ENCODE assay signal across 12 cellular contexts in genomic region chr14:23430733-23431105, GRCh38. TPM values are rescaled to one million over a fixed set of nuclear protein-coding genes. Genes with fewer than 3 reads are reported as not detected.
A peak's percentile ranks its signal among the peaks of the same experiment; 100 is the strongest.
DNase-seq lines count a peak whose midpoint lies in the region; ATAC-seq and TF ChIP-seq lines count a peak whose summit lies in the region.
"Had no signal": no experiment of that assay in that cellular context is flagged by ENCODE, and none has a peak within 500 bp of the region (broad histone marks: within the 10 kb centered on the region; RNA-seq: fewer than 3 reads in every experiment).

No MANE protein-coding gene starts in this region.

- in situ Hi-C loops in transverse colon (cut with MboI; ENCODE audit: low pct_ligation_motif_present in 1 of 4, low pct_unique_long_range_greater_than_20kb in 1 of 4, low sequenced_read_pairs in 3 of 4): no loop called here

- H3K27me3 ChIP-seq in transverse colon: no peaks in the 10 kb centered on the region

- H3K4me1 ChIP-seq in transverse colon: no peaks in the 10 kb centered on the region

- no peaks in the 10 kb centered on the region for H3K9me3 ChIP-seq in transverse colon

- ATAC-seq in HG02642 (IDR thresholded peaks at IDR 0.05; ENCODE audit: poor library complexity, unreplicated experiment) (no peak), GM21528 (IDR thresholded peaks at IDR 0.05; ENCODE audit: low FRiP score, unreplicated experiment) (no peak), HG03571 (IDR thresholded peaks at IDR 0.05; ENCODE audit: unreplicated experiment) (no peak)

- whole genome bisulfite sequencing in transverse colon (ENCODE audit: low coverage in 1 of 2), 2 donors: 0 to 9% methylated on average over 1 of the region's 1 CpG

- TF ChIP-seq CTCF in choroid plexus epithelial cell (conservative IDR thresholded peaks at IDR 0.05; ENCODE audit: low read depth, low read length) (no peak), neural crest cell (conservative IDR thresholded peaks at IDR 0.05) (no peak), transverse colon (IDR thresholded peaks at IDR 0.05) (no peak)

- H3K27ac Mint-ChIP-seq in neural crest cell (ENCODE audit: unreplicated experiment): peak overlapping the region; percentile 64

- peaks cover 14% of the 10 kb centered on the region for H3K4me1 Mint-ChIP-seq in neural crest cell
- H3K4me1 Mint-ChIP-seq: central memory CD8-positive, alpha-beta T cell had no signal

- no peak for TF ChIP-seq POLR2A in transverse colon (IDR thresholded peaks at IDR 0.05)

- H3K27me3 Mint-ChIP-seq in neural crest cell (ENCODE audit: low read depth): peaks cover 11% of the 10 kb centered on the region

- no peak overlapping the region for H3K4me3 Mint-ChIP-seq in neural crest cell
- H3K4me3 Mint-ChIP-seq: central memory CD8-positive, alpha-beta T cell had no signal

- intact Hi-C loops in transverse colon (cut with DNase I; ENCODE audit: low total_unique reads): no loop called here

- no peak for TF ChIP-seq EP300 in transverse colon (IDR thresholded peaks at IDR 0.05; ENCODE audit: low read depth)

- H3K9me3 Mint-ChIP-seq in neural crest cell: no peaks in the 10 kb centered on the region
- H3K9me3 Mint-ChIP-seq: central memory CD8-positive, alpha-beta T cell had no signal

- H3K4me3 ChIP-seq in choroid plexus epithelial cell (ENCODE audit: low read depth, low read length) (no peak overlapping the region), transverse colon (no peak overlapping the region)

- DNase-seq in COR-L47 (lab: John Stamatoyannopoulos, UW): peak; percentile 58
- peak; percentile 16 for DNase-seq in HK-2 (ENCODE audit: unreplicated experiment)
- peak; percentile 14 for DNase-seq in choroid plexus epithelial cell (ENCODE audit: low read depth)
- DNase-seq in neural crest cell (ENCODE audit: low read depth, low spot score): no peak
- no peak for DNase-seq in transverse colon
- DNase-seq: DND-41, HCEC 1CT had no signal

- no peaks in the 10 kb centered on the region for H3K36me3 ChIP-seq in transverse colon

- H3K36me3 Mint-ChIP-seq in neural crest cell (ENCODE audit: low read depth): no peaks in the 10 kb centered on the region

- no peak overlapping the region for H3K27ac ChIP-seq in transverse colon

RNA-seq across cellular contexts. Expression of gene MYH7, which starts 4.7 kb away (rescaled TPM):
- total RNA-seq in neural crest cell (0.05 TPM in 1 of 2 replicates, not detected in the other), transverse colon (1 to 10 TPM in 1 of 4 donors, under 1 TPM in 1, not detected in 2; 0.64 to 2.9 TPM)

RNA-seq across cellular contexts. Expression of gene MYH6, which starts 22.6 kb away (rescaled TPM):
- not detected in 2 replicates for total RNA-seq in neural crest cell
- total RNA-seq in transverse colon: 1 to 10 TPM in 1 of 4 donors, under 1 TPM in 1, not detected in 2; 0.16 to 1.5 TPM
- total RNA-seq: ureter had no signal

RNA-seq across cellular contexts. Expression of gene NGDN, which starts 38.8 kb away (rescaled TPM):
- total RNA-seq in neural crest cell: 53.3 and 54.7 TPM in 2 replicates
- total RNA-seq in transverse colon: 10 to 100 TPM in 3 of 4 donors, 1 to 10 TPM in 1; 8.8 to 31.5 (median 20.8) TPM

RNA-seq across cellular contexts. Expression of gene CMTM5, which starts 53.9 kb away (rescaled TPM):
- total RNA-seq in neural crest cell (2.0 and 3.1 TPM in 2 replicates), transverse colon (1 to 10 TPM in 1 of 4 donors, under 1 TPM in 1, not detected in 2; 0.64 to 1.1 TPM)

RNA-seq across cellular contexts. Expression of gene IL25, which starts 58.1 kb away (rescaled TPM):
- total RNA-seq in neural crest cell (not detected in 2 replicates), transverse colon (not detected)
- total RNA-seq: ureter had no signal

Comparison
In these comparisons a context has a peak if more than half of its experiments do, and no peak if none do; other contexts are left out.
1. DNase-seq: peak in COR-L47 (single experiment), HK-2 (single experiment) and choroid plexus epithelial cell (single experiment); none in neural crest cell (single experiment) and transverse colon (single experiment).